31 cellular contexts compared by ENCODE assay signal in genomic region chr4:77525538-77525937, GRCh38.
"Had no signal": no experiment of that assay in that cellular context is flagged by ENCODE, and none has a peak within 500 bp of the region (broad histone marks: within the 10 kb centered on the region; RNA-seq: fewer than 3 reads in every experiment).

No MANE protein-coding gene starts in this region.

- H3K4me1 ChIP-seq: colonic mucosa, esophagus muscularis mucosa, gastroesophageal sphincter, heart right ventricle had no signal

- H3K4me3 ChIP-seq: cardiac muscle cell, colonic mucosa, esophagus muscularis mucosa, gastroesophageal sphincter, heart right ventricle, hepatocyte had no signal

- H3K9me3 ChIP-seq: colonic mucosa, esophagus muscularis mucosa had no signal

- ATAC-seq: activated CD4-positive, CD25-positive, alpha-beta regulatory T cell treated with anti-CD3 and anti-CD28 coated beads, Interleukin-2, amount 50 U/mL, for 24 hours; activated CD8-positive, alpha-beta T cell treated with anti-CD3 and anti-CD28 coated beads for 36 hours; activated naive CD4-positive, alpha-beta T cell treated with anti-CD3 and anti-CD28 coated beads, Interleukin-2, amount 50 U/mL, for 72 hours; gastroesophageal sphincter; heart right ventricle; T-helper 17 cell had no signal

- H3K36me3 ChIP-seq: brain microvascular endothelial cell, cardiac muscle cell, colonic mucosa, esophagus muscularis mucosa, gastroesophageal sphincter, heart right ventricle, WERI-Rb-1 had no signal

- DNase-seq: activated B cell treated with CpG ODN at 0.5 μM for 24 hours; activated CD4-positive, alpha-beta T cell treated with anti-CD3 and anti-CD28 coated beads for 48 hours; activated CD4-positive, alpha-beta T cell treated with anti-CD3 and anti-CD28 coated beads, Interleukin-2, amount 50 U/mL, for 1 hour; activated CD4-positive, alpha-beta T cell treated with anti-CD3 and anti-CD28 coated beads, Interleukin-2, amount 50 U/mL, for 48 hours; activated CD8-positive, alpha-beta memory T cell treated with anti-CD3 and anti-CD28 coated beads for 24 hours; activated CD8-positive, alpha-beta T cell treated with anti-CD3 and anti-CD28 coated beads for 36 hours; activated gamma-delta T cell; activated naive CD4-positive, alpha-beta T cell; activated naive CD4-positive, alpha-beta T cell treated with anti-CD3 and anti-CD28 coated beads, Interleukin-2, amount 10 ng/mL, durations not matched to agents 7 days and 5 days; activated T-cell treated with anti-CD3 and anti-CD28 coated beads, Interleukin-2, amount 50 U/mL, for 1 hour; activated T-cell treated with anti-CD3 and anti-CD28 coated beads, Interleukin-2, amount 50 U/mL, for 48 hours; amniotic stem cell; anterior cingulate cortex; brain microvascular endothelial cell; central memory CD4-positive, alpha-beta T cell; cerebellar nuclear complex; colonic mucosa; effector CD8-positive, alpha-beta T cell; erythroblast; foreskin melanocyte; heart right ventricle; T-helper 1 cell; T-helper 17 cell; T1000; WERI-Rb-1 had no signal
